Comparison of ENCODE assay signal across 34 cellular contexts in the genomic region with DNA sequence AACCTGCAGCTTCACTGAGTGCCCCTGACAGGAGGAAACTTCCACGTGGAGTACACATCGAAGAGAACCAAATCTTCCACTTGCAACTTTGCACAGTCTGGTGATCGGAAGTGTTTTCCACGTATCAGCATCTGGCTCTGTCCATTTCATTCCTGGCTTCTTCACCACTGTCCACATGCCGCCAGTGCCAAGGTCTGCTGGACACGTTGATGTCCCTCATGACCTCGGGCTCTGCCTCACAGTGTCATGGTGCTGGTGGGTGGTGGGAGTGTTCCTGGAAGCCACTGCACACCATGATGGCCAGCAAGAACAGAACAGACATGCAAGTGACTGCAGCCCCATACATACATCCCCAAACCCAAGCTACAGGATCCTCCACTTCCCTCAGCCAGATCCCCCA. TPM values are rescaled to one million over a fixed set of nuclear protein-coding genes. Genes with fewer than 3 reads are reported as not detected.
"Had no signal": no experiment of that assay in that cellular context is flagged by ENCODE, and none has a peak within 500 bp of the region (broad histone marks: within the 10 kb centered on the region; RNA-seq: fewer than 3 reads in every experiment).

No MANE protein-coding gene starts in this region.

- H3K9me3 Mint-ChIP-seq: activated B cell treated with CpG ODN at 0.5 μM for 24 hours; activated CD8-positive, alpha-beta T cell treated with anti-CD3 and anti-CD28 coated beads for 36 hours; activated T-cell treated with anti-CD3 and anti-CD28 coated beads, Interleukin-2, amount 50 U/mL, for 4 hours; activated T-helper 17 cell treated with anti-CD3 and anti-CD28 coated beads, Interleukin-2, amount 50 U/mL, for 72 hours; effector memory CD8-positive, alpha-beta T cell; T-helper 2 cell treated with Interferon-gamma antibody and Interleukin-4, amounts not matched to agents 5 μg/mL and 100 μg/mL, for 36 hours had no signal

- H3K36me3 Mint-ChIP-seq: activated naive CD8-positive, alpha-beta T cell had no signal

- H3K4me3 ChIP-seq: esophagus squamous epithelium, gastroesophageal sphincter had no signal

- H3K27me3 Mint-ChIP-seq: activated B cell treated with CpG ODN at 0.5 μM for 24 hours; activated naive CD8-positive, alpha-beta T cell; effector memory CD8-positive, alpha-beta T cell had no signal

- H3K4me3 Mint-ChIP-seq: activated B cell treated with CpG ODN at 0.5 μM for 24 hours; activated CD8-positive, alpha-beta T cell treated with anti-CD3 and anti-CD28 coated beads for 36 hours; activated naive CD8-positive, alpha-beta T cell; activated T-cell treated with anti-CD3 and anti-CD28 coated beads, Interleukin-2, amount 50 U/mL, for 4 hours; activated T-helper 17 cell treated with anti-CD3 and anti-CD28 coated beads, Interleukin-2, amount 50 U/mL, for 72 hours; effector memory CD8-positive, alpha-beta T cell; T-helper 17 cell; T-helper 2 cell treated with Interferon-gamma antibody and Interleukin-4, amounts not matched to agents 5 μg/mL and 100 μg/mL, for 36 hours had no signal

- H3K27me3 ChIP-seq: brain microvascular endothelial cell had no signal

- H3K27ac ChIP-seq: brain microvascular endothelial cell, epithelial cell of prostate, esophagus squamous epithelium, gastroesophageal sphincter, WERI-Rb-1 had no signal

- H3K9me3 ChIP-seq: esophagus squamous epithelium, gastroesophageal sphincter had no signal

- H3K27ac Mint-ChIP-seq: activated B cell treated with CpG ODN at 0.5 μM for 24 hours; activated CD8-positive, alpha-beta T cell treated with anti-CD3 and anti-CD28 coated beads for 36 hours; activated naive CD8-positive, alpha-beta T cell; activated T-helper 17 cell treated with anti-CD3 and anti-CD28 coated beads, Interleukin-2, amount 50 U/mL, for 72 hours; effector memory CD8-positive, alpha-beta T cell; T-helper 17 cell; T-helper 2 cell treated with Interferon-gamma antibody and Interleukin-4, amounts not matched to agents 5 μg/mL and 100 μg/mL, for 36 hours had no signal

- DNase-seq: activated B cell treated with CpG ODN at 0.5 μM for 24 hours; activated CD4-positive, alpha-beta T cell treated with anti-CD3 and anti-CD28 coated beads for 48 hours; activated CD4-positive, alpha-beta T cell treated with anti-CD3 and anti-CD28 coated beads, Interleukin-2, amount 50 U/mL, for 1 hour; activated CD4-positive, alpha-beta T cell treated with anti-CD3 and anti-CD28 coated beads, Interleukin-2, amount 50 U/mL, for 48 hours; activated CD8-positive, alpha-beta memory T cell treated with anti-CD3 and anti-CD28 coated beads for 24 hours; activated CD8-positive, alpha-beta T cell treated with anti-CD3 and anti-CD28 coated beads for 36 hours; activated effector memory CD4-positive, alpha-beta T cell treated with Interleukin-2 at 50 U/mL for 16 hours; activated gamma-delta T cell treated with Interleukin-2 at 50 U/mL for 16 hours; activated naive CD4-positive, alpha-beta T cell treated with anti-CD3 and anti-CD28 coated beads, Interleukin-2, amount 50 U/mL, for 16 hours; activated naive CD4-positive, alpha-beta T cell treated with Interleukin-2 at 50 U/mL for 16 hours; activated T-cell treated with anti-CD3 and anti-CD28 coated beads, Interleukin-2, amount 50 U/mL, for 4 hours; amniotic stem cell; anterior cingulate cortex; brain microvascular endothelial cell; caudate nucleus; cortex of kidney; dermis blood vessel endothelial cell; effector CD4-positive, alpha-beta T cell; effector memory CD8-positive, alpha-beta T cell; esophagus squamous epithelium; foreskin melanocyte; T-helper 1 cell; T-helper 17 cell; T1000; WERI-Rb-1 had no signal

- ATAC-seq: activated CD4-positive, CD25-positive, alpha-beta regulatory T cell treated with anti-CD3 and anti-CD28 coated beads, Interleukin-2, amount 50 U/mL, for 24 hours; activated CD8-positive, alpha-beta T cell treated with anti-CD3 and anti-CD28 coated beads for 36 hours; activated T-cell treated with anti-CD3 and anti-CD28 coated beads, Interleukin-2, amount 50 U/mL, for 4 hours; activated T-helper 17 cell treated with anti-CD3 and anti-CD28 coated beads, Interleukin-2, amount 50 U/mL, for 72 hours; effector memory CD8-positive, alpha-beta T cell; gastroesophageal sphincter; T-helper 17 cell had no signal

- H3K36me3 ChIP-seq: brain microvascular endothelial cell, esophagus squamous epithelium, gastroesophageal sphincter, WERI-Rb-1 had no signal

RNA-seq across cellular contexts. Expression of gene WNT11, which starts 48.4 kb away (rescaled TPM):
- total RNA-seq: activated T-helper 17 cell treated with anti-CD3 and anti-CD28 coated beads, Interleukin-2, amount 50 U/mL, for 72 hours; dermis blood vessel endothelial cell; endothelial cell of umbilical vein; fibroblast of villous mesenchyme; glomerular endothelial cell had no signal
- polyA plus RNA-seq: endothelial cell of umbilical vein had no signal
